21 cellular contexts compared by ENCODE assay signal in the genomic region with DNA sequence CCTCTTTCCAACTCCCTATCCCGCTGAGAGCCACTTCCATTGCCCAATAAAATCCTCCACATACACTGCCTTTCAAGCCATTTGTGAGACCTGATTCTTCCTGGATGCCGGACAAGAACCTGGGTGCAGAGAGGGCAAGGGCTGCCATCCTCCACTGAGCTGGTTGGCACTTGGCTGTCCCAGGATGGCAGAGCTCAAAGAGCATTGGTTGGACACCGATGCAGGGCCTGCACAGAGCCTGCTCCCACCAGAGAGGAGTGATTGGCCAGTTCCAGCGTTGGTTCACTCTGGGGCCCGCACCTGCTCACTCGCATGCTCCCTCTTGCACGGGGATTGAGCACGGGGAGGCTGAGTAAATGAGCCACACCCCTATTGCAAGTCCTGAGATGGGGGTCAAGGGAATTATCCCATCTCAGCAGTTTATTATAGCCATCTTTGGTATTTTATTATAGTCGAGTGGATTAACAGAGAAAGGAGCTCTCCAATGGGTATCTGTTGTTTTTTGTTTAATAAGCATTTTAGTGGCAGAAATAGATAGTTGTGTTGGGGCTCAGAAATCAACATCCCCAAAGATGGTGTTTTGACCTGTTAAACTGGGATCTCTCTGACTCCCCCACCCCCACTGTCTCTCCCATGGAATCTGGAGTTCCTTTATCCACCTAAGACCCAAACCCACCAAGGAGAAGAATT. TPM values are rescaled to one million over a fixed set of nuclear protein-coding genes. Genes with fewer than 3 reads are reported as not detected.
DNase-seq lines count a peak whose midpoint lies in the region; ATAC-seq and FAIRE-seq lines count a peak whose summit lies in the region.
"Had no signal": no experiment of that assay in that cellular context is flagged by ENCODE, and none has a peak within 500 bp of the region (broad histone marks: within the 10 kb centered on the region; RNA-seq: fewer than 3 reads in every experiment).

No MANE protein-coding gene starts in this region.

- intact Hi-C loops in dendritic cell treated with granulocyte-macrophage colony-stimulating factor and Interleukin-4, amounts not matched to agents 40 ng/mL and 50 ng/mL, for 4 days (cut with micrococcal nuclease) = no loop called here

- H3K4me1 Mint-ChIP-seq in dendritic cell treated with granulocyte-macrophage colony-stimulating factor and Interleukin-4, amounts not matched to agents 40 ng/mL and 50 ng/mL, for 4 days (ENCODE audit: low read depth) = peaks cover 78% of the 10 kb centered on the region

- no peak overlapping the region for H3K4me3 ChIP-seq in BLaER1 treated with 17β-estradiol and CSF1 and Interleukin-3, amounts not matched to agents 10 nM and 100 nM
- H3K4me3 ChIP-seq: BLaER1, GM12878, GM23338 had no signal

- peak overlapping the region in 1 of 11 experiments; percentile 73; a peak in 2 of 22 replicates for H3K9ac ChIP-seq in BLaER1 treated with 17β-estradiol and CSF1 and Interleukin-3, amounts not matched to agents 10 nM and 100 nM
- H3K9ac ChIP-seq: BLaER1 had no signal

- H3K9me3 Mint-ChIP-seq in dendritic cell treated with granulocyte-macrophage colony-stimulating factor and Interleukin-4, amounts not matched to agents 40 ng/mL and 50 ng/mL, for 4 days = no peaks in the 10 kb centered on the region
- H3K9me3 Mint-ChIP-seq: CD4-positive, alpha-beta T cell; CD8-positive, alpha-beta memory T cell; GM23338 had no signal

- no peaks in the 10 kb centered on the region for H3K36me3 ChIP-seq in BLaER1 treated with 17β-estradiol and CSF1 and Interleukin-3, amounts not matched to agents 10 nM and 100 nM
- H3K36me3 ChIP-seq: BLaER1 had no signal

- H3K27ac ChIP-seq in BLaER1 treated with 17β-estradiol and CSF1 and Interleukin-3, amounts not matched to agents 10 nM and 100 nM = peak overlapping the region in 7 of 11 experiments; percentile 6 to 92 (median 81); a peak in 10 of 22 replicates
- H3K27ac ChIP-seq: BLaER1 had no signal

- H3K27me3 Mint-ChIP-seq in dendritic cell treated with granulocyte-macrophage colony-stimulating factor and Interleukin-4, amounts not matched to agents 40 ng/mL and 50 ng/mL, for 4 days = no peaks in the 10 kb centered on the region
- H3K27me3 Mint-ChIP-seq: B cell; CD4-positive, alpha-beta T cell; CD8-positive, alpha-beta memory T cell had no signal

- H3K36me3 Mint-ChIP-seq in dendritic cell treated with granulocyte-macrophage colony-stimulating factor and Interleukin-4, amounts not matched to agents 40 ng/mL and 50 ng/mL, for 4 days (ENCODE audit: low read depth) = no peaks in the 10 kb centered on the region
- H3K36me3 Mint-ChIP-seq: CD8-positive, alpha-beta memory T cell had no signal

- H4K20me1 ChIP-seq in BLaER1 treated with 17β-estradiol and CSF1 and Interleukin-3, amounts not matched to agents 10 nM and 100 nM = no peaks in the 10 kb centered on the region
- H4K20me1 ChIP-seq: BLaER1 had no signal

- ATAC-seq in GM21717 (IDR thresholded peaks at IDR 0.05; ENCODE audit: unreplicated experiment) = no peak
- ATAC-seq: GM12878, GM23338, HCT116 had no signal

- no peak for FAIRE-seq in RCC 7860 (lab: Jason Lieb, UNC)
- FAIRE-seq: D721Med, GM12878, GM19239 had no signal

- peaks cover 17 to 97% (median 41%) of the 10 kb centered on the region in 10 experiments for H3K4me1 ChIP-seq in BLaER1 treated with 17β-estradiol and CSF1 and Interleukin-3, amounts not matched to agents 10 nM and 100 nM

- H3K27ac Mint-ChIP-seq in dendritic cell treated with granulocyte-macrophage colony-stimulating factor and Interleukin-4, amounts not matched to agents 40 ng/mL and 50 ng/mL, for 4 days = peak overlapping the region; percentile 98
- H3K27ac Mint-ChIP-seq: CD4-positive, alpha-beta T cell; GM23338; H9 had no signal

- H3K4me2 ChIP-seq in BLaER1 treated with 17β-estradiol and CSF1 and Interleukin-3, amounts not matched to agents 10 nM and 100 nM = peak overlapping the region in 5 of 11 experiments; percentile 76 to 99 (median 89); a peak in 10 of 22 replicates
- H3K4me2 ChIP-seq: BLaER1, GM23338 had no signal

- peaks cover 0 to 34% (median 19%) of the 10 kb centered on the region in 11 experiments; a peak in 18 of 22 replicates for H3K9me3 ChIP-seq in BLaER1 treated with 17β-estradiol and CSF1 and Interleukin-3, amounts not matched to agents 10 nM and 100 nM (replicated peaks in 1 of 11)

- peak overlapping the region; percentile 27 for H3K4me3 Mint-ChIP-seq in dendritic cell treated with granulocyte-macrophage colony-stimulating factor and Interleukin-4, amounts not matched to agents 40 ng/mL and 50 ng/mL, for 4 days
- H3K4me3 Mint-ChIP-seq: B cell; CD14-positive monocyte; CD4-positive, alpha-beta T cell; GM23338; H9 had no signal

- DNase-seq in mesenteric fat pad (ENCODE audit: low spot score) (peak; percentile 75), RCC 7860 (ENCODE audit: low spot score) (no peak), NCI-H1048 (lab: John Stamatoyannopoulos, UW) (no peak)
- DNase-seq: CD4-positive, alpha-beta T cell; CD8-positive, alpha-beta memory T cell; DMS 273 treated with DMSO at 0.1 percent for 48 hours; DMS79; EL; GDM1; H9 had no signal

- no peaks in the 10 kb centered on the region for H3K27me3 ChIP-seq in BLaER1 treated with 17β-estradiol and CSF1 and Interleukin-3, amounts not matched to agents 10 nM and 100 nM
- H3K27me3 ChIP-seq: BLaER1 had no signal

RNA-seq across cellular contexts. Expression of gene MGAT4A, which starts 19.8 kb away (rescaled TPM):
- 50.6 TPM for total RNA-seq in mesenteric fat pad
